ENCODE assay signal across 1 cellular context in the genomic region with DNA sequence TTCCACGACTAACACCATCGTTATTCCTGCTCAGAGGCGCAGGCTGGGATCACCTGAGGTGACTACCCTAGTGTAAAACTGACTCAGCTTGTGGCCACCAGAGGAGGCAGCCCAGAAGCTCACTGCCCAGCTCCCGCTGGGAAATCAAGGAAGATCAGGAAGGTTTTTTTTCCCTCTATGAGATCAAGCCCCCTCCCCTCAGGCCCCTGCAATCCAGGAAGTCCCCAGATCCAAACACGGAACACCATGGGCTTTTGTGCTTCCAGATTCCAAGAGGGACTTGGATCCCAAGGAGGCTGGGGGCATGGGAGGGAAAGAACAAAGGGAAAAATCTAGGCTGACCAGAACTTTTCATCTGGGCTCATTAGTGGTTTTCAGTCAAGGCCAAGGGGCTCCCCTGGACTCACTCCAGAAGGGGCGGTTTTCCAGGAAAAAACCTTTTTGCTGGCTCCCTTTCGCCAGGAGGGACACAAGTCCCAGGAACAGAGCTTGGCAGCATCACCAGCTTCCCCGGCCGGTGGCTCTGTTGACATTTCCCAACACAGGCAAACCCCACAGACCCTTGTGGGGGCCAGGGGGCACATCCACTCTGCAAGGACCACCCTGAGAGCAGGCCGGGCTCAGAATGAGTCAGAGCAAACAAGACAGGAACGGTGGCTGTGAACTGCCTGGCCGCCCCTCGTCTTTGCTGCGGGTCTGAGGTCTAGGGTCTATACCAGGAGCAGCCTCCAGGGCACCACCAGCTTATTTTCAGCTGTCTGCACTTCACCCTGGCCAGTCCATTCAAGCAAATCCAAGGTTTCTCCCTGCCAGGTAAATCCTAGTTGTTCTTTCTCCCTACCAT.
A peak's percentile ranks its signal among the peaks of the same experiment; 100 is the strongest.
TF ChIP-seq lines count a peak whose summit lies in the region.

No MANE protein-coding gene starts in this region.

TF ChIP-seq in HepG2, 621 proteins besides CTCF, POLR2A, EP300 and RAD21 (continued from another document and continues in another):
- peak; percentile 82; the same call in 1 of the 2 replicates for TF ChIP-seq MAZ (IDR thresholded peaks at IDR 0.05; ENCODE audit: borderline replicate concordance, low read depth, low read length)
- TF ChIP-seq MAZ (CRISPR knock-in tag; IDR thresholded peaks at IDR 0.05; ENCODE audit: low read depth): peak; percentile 84
- no peak for TF ChIP-seq ZNF441 (CRISPR knock-in tag; IDR thresholded peaks at IDR 0.05; ENCODE audit: borderline replicate concordance)
- peak; percentile 45; the same call in 1 of the 2 replicates for TF ChIP-seq SALL2 (CRISPR knock-in tag; IDR thresholded peaks at IDR 0.05)
- peak; percentile 55; the same call in 1 of the 2 replicates for TF ChIP-seq MYPOP (CRISPR knock-in tag; IDR thresholded peaks at IDR 0.05)
- TF ChIP-seq ARID2 (CRISPR knock-in tag; IDR thresholded peaks at IDR 0.05; ENCODE audit: borderline replicate concordance): peak; percentile 84; the same call in 1 of the 2 replicates
- TF ChIP-seq ARNT2 (CRISPR knock-in tag; IDR thresholded peaks at IDR 0.05; ENCODE audit: low read depth): no peak
- peak; percentile 43; the same call in 1 of the 2 replicates for TF ChIP-seq ZFX (CRISPR knock-in tag; IDR thresholded peaks at IDR 0.05; ENCODE audit: low read depth)
- TF ChIP-seq ZFY (CRISPR knock-in tag; IDR thresholded peaks at IDR 0.05): no peak
- TF ChIP-seq NFKB2 (CRISPR knock-in tag; IDR thresholded peaks at IDR 0.05; ENCODE audit: borderline replicate concordance): no peak
- peak; percentile 91 for TF ChIP-seq JUND (CRISPR knock-in tag; IDR thresholded peaks at IDR 0.05)
- TF ChIP-seq KDM5A (IDR thresholded peaks at IDR 0.05; ENCODE audit: borderline replicate concordance, low read length): no peak
- peak; percentile 68; the same call in 1 of the 2 replicates for TF ChIP-seq FOXA1 (IDR thresholded peaks at IDR 0.05)
- peak; percentile 98 for TF ChIP-seq FOXA1 (CRISPR knock-in tag; IDR thresholded peaks at IDR 0.05)
- TF ChIP-seq TEAD3 (CRISPR knock-in tag; optimal IDR thresholded peaks at IDR 0.05; ENCODE audit: borderline replicate concordance): peak; percentile 87
- no peak for TF ChIP-seq LCORL (IDR thresholded peaks at IDR 0.05)
- peak; percentile 88 for TF ChIP-seq LCORL (CRISPR knock-in tag; IDR thresholded peaks at IDR 0.05)
- TF ChIP-seq ZNF451 (CRISPR knock-in tag; IDR thresholded peaks at IDR 0.05): 0 out of 2 replicates have a peak, but pooled peaks have one; percentile 24
- TF ChIP-seq FOSL2 (CRISPR knock-in tag; IDR thresholded peaks at IDR 0.05): peak; percentile 98
- TF ChIP-seq TFDP2 (CRISPR knock-in tag; IDR thresholded peaks at IDR 0.05): no peak
- peak; percentile 80; the same call in 1 of the 2 replicates for TF ChIP-seq DNMT3B (CRISPR knock-in tag; conservative IDR thresholded peaks at IDR 0.05)
- TF ChIP-seq SMYD3 (CRISPR knock-in tag; IDR thresholded peaks at IDR 0.05): 0 out of 2 replicates have a peak, but pooled peaks have one; percentile 43
- no peak for TF ChIP-seq KLF13 (CRISPR knock-in tag; IDR thresholded peaks at IDR 0.05)
- TF ChIP-seq KLF9 (CRISPR knock-in tag; IDR thresholded peaks at IDR 0.05; ENCODE audit: low read depth): 0 out of 2 replicates have a peak, but pooled peaks have one; percentile 43
- peak; percentile 62 for TF ChIP-seq ZNF12 (CRISPR knock-in tag; IDR thresholded peaks at IDR 0.05)
- peak; percentile 42; the same call in 1 of the 2 replicates for TF ChIP-seq JUNB (CRISPR knock-in tag; IDR thresholded peaks at IDR 0.05; ENCODE audit: borderline replicate concordance)
- TF ChIP-seq HOXD1 (CRISPR knock-in tag; IDR thresholded peaks at IDR 0.05): 0 out of 2 replicates have a peak, but pooled peaks have one; percentile 56
- TF ChIP-seq POLR2G (IDR thresholded peaks at IDR 0.05; ENCODE audit: low read depth, low read length): peak; percentile 60; the same call in 1 of the 2 replicates
- peak; percentile 84 for TF ChIP-seq RXRA (CRISPR knock-in tag; IDR thresholded peaks at IDR 0.05)
- TF ChIP-seq SMAD3 (CRISPR knock-in tag; IDR thresholded peaks at IDR 0.05): peak; percentile 59; the same call in 1 of the 2 replicates
- 0 out of 2 replicates have a peak, but pooled peaks have one; percentile 29 for TF ChIP-seq ZNF124 (CRISPR knock-in tag; IDR thresholded peaks at IDR 0.05)
- TF ChIP-seq BRD4 (CRISPR knock-in tag; IDR thresholded peaks at IDR 0.05): 0 out of 2 replicates have a peak, but pooled peaks have one; percentile 55
- TF ChIP-seq ZNF337 (CRISPR knock-in tag; IDR thresholded peaks at IDR 0.05; ENCODE audit: borderline replicate concordance, low read depth): no peak; the same call in 1 of the 2 replicates
- TF ChIP-seq ZNF382 (CRISPR knock-in tag; IDR thresholded peaks at IDR 0.05; ENCODE audit: borderline replicate concordance): no peak
- TF ChIP-seq ZNF564 (CRISPR knock-in tag; IDR thresholded peaks at IDR 0.05): 0 out of 2 replicates have a peak, but pooled peaks have one; percentile 30
- TF ChIP-seq POLR2AphosphoS5 (IDR thresholded peaks at IDR 0.05; ENCODE audit: low read depth, low read length): no peak
- TF ChIP-seq FOXP1 (IDR thresholded peaks at IDR 0.05): no peak
- peak; percentile 64; the same call in 1 of the 2 replicates for TF ChIP-seq FOXP1 (CRISPR knock-in tag; IDR thresholded peaks at IDR 0.05)
- TF ChIP-seq ZNF350 (CRISPR knock-in tag; IDR thresholded peaks at IDR 0.05; ENCODE audit: borderline replicate concordance, low read depth): peak; percentile 73; the same call in 1 of the 2 replicates
- TF ChIP-seq, protein P1, sequence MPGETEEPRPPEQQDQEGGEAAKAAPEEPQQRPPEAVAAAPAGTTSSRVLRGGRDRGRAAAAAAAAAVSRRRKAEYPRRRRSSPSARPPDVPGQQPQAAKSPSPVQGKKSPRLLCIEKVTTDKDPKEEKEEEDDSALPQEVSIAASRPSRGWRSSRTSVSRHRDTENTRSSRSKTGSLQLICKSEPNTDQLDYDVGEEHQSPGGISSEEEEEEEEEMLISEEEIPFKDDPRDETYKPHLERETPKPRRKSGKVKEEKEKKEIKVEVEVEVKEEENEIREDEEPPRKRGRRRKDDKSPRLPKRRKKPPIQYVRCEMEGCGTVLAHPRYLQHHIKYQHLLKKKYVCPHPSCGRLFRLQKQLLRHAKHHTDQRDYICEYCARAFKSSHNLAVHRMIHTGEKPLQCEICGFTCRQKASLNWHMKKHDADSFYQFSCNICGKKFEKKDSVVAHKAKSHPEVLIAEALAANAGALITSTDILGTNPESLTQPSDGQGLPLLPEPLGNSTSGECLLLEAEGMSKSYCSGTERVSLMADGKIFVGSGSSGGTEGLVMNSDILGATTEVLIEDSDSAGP (CRISPR knock-in tag; IDR thresholded peaks at IDR 0.05; ENCODE audit: borderline replicate concordance): 0 out of 2 replicates have a peak, but pooled peaks have one; percentile 30
- TF ChIP-seq, protein P2, sequence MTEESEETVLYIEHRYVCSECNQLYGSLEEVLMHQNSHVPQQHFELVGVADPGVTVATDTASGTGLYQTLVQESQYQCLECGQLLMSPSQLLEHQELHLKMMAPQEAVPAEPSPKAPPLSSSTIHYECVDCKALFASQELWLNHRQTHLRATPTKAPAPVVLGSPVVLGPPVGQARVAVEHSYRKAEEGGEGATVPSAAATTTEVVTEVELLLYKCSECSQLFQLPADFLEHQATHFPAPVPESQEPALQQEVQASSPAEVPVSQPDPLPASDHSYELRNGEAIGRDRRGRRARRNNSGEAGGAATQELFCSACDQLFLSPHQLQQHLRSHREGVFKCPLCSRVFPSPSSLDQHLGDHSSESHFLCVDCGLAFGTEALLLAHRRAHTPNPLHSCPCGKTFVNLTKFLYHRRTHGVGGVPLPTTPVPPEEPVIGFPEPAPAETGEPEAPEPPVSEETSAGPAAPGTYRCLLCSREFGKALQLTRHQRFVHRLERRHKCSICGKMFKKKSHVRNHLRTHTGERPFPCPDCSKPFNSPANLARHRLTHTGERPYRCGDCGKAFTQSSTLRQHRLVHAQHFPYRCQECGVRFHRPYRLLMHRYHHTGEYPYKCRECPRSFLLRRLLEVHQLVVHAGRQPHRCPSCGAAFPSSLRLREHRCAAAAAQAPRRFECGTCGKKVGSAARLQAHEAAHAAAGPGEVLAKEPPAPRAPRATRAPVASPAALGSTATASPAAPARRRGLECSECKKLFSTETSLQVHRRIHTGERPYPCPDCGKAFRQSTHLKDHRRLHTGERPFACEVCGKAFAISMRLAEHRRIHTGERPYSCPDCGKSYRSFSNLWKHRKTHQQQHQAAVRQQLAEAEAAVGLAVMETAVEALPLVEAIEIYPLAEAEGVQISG (CRISPR knock-in tag; IDR thresholded peaks at IDR 0.05): peak; percentile 62
- peak in 1 of 2 experiments; percentile 55; a peak in 1 of 4 replicates for TF ChIP-seq HMGXB4 (CRISPR knock-in tag; IDR thresholded peaks at IDR 0.05; ENCODE audit: borderline replicate concordance in 1 of 2, low read depth in 1 of 2)
- TF ChIP-seq HMG20B (CRISPR knock-in tag; conservative IDR thresholded peaks at IDR 0.05): 0 out of 2 replicates have a peak, but pooled peaks have one; percentile 29
- peak; percentile 49; the same call in 1 of the 2 replicates for TF ChIP-seq NKX3-1 (CRISPR knock-in tag; IDR thresholded peaks at IDR 0.05)
- TF ChIP-seq MLLT10 (CRISPR knock-in tag; IDR thresholded peaks at IDR 0.05): no peak
- 0 out of 2 replicates have a peak, but pooled peaks have one; percentile 43 for TF ChIP-seq ZIK1 (CRISPR knock-in tag; IDR thresholded peaks at IDR 0.05; ENCODE audit: borderline replicate concordance, low read depth)
- TF ChIP-seq, protein P3, sequence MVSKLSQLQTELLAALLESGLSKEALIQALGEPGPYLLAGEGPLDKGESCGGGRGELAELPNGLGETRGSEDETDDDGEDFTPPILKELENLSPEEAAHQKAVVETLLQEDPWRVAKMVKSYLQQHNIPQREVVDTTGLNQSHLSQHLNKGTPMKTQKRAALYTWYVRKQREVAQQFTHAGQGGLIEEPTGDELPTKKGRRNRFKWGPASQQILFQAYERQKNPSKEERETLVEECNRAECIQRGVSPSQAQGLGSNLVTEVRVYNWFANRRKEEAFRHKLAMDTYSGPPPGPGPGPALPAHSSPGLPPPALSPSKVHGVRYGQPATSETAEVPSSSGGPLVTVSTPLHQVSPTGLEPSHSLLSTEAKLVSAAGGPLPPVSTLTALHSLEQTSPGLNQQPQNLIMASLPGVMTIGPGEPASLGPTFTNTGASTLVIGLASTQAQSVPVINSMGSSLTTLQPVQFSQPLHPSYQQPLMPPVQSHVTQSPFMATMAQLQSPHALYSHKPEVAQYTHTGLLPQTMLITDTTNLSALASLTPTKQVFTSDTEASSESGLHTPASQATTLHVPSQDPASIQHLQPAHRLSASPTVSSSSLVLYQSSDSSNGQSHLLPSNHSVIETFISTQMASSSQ (IDR thresholded peaks at IDR 0.05; ENCODE audit: low read depth): 0 out of 2 replicates have a peak, but pooled peaks have one; percentile 5
- TF ChIP-seq, protein P3 (CRISPR knock-in tag; IDR thresholded peaks at IDR 0.05; ENCODE audit: borderline replicate concordance): no peak
